Comparison of ENCODE assay signal across 10 cellular contexts in the genomic region with DNA sequence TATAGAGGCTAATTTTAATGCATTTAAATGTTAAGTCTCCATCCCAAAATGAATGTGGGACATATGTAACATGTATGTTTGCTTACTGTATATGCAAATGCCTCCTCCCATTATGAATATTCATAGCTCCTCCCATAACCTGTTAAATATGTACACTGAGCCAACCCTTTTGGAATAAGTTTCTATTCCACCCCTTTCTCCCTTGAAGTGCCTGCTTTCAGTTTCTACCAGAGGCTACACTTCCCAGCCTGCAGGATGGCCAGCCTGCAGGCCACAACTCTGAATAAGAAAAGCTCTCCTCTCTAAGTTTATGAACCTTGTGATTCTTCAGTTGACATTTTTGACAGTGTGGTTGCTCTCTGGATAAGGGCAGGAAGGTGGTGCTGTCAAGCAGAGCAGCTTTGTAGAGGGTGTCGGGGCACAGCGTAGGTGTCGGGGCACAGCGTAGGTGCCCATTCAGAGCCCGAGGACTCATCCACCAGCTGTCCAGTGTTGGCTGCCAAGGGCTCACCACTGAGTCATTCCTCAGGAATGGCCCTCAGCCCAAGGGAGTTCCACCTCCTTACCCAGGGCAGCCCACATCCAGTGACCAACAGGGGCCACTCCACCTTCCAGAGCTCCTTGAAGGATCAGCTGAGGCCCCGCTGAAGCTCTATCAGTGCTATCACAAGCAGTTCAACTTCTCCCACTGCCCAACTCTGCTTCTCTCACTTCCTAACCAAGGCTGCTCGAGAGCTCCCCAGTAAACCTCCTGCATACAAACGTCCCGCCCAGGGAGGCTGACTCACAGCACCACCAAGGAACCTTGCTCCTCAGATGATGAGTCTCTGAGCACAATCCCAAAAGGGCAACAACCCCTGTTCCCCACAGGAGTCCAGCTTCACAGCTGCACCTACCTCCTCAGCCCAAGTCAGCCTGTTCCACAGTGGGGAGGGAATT. TPM values are rescaled to one million over a fixed set of nuclear protein-coding genes. Genes with fewer than 3 reads are reported as not detected.
DNase-seq lines count a peak whose midpoint lies in the region; ATAC-seq and TF ChIP-seq lines count a peak whose summit lies in the region.
"Had no signal": no experiment of that assay in that cellular context is flagged by ENCODE, and none has a peak within 500 bp of the region (broad histone marks: within the 10 kb centered on the region; RNA-seq: fewer than 3 reads in every experiment).

No MANE protein-coding gene starts in this region.

- H3K27ac Mint-ChIP-seq in activated naive CD8-positive, alpha-beta T cell treated with anti-CD3 and anti-CD28 coated beads, Interleukin-2, amount 10 ng/mL, durations not matched to agents 7 days and 5 days = peak overlapping the region; percentile 17
- H3K27ac Mint-ChIP-seq in activated naive CD8-positive, alpha-beta T cell treated with anti-CD3 and anti-CD28 coated beads for 36 hours = no peak overlapping the region

- peaks cover 48% of the 10 kb centered on the region for H3K4me1 ChIP-seq in vagina

- intact Hi-C loops in vagina (cut with DNase I) = no loop called here

- POLR2A ChIA-PET in activated naive CD8-positive, alpha-beta T cell treated with anti-CD3 and anti-CD28 coated beads, Interleukin-2, amount 10 ng/mL, durations not matched to agents 7 days and 5 days (lab: Charles Lee) = no interaction called here

- no peak overlapping the region for H3K4me3 Mint-ChIP-seq in activated naive CD8-positive, alpha-beta T cell treated with anti-CD3 and anti-CD28 coated beads, Interleukin-2, amount 10 ng/mL, durations not matched to agents 7 days and 5 days
- no peak overlapping the region for H3K4me3 Mint-ChIP-seq in activated naive CD8-positive, alpha-beta T cell treated with anti-CD3 and anti-CD28 coated beads for 36 hours

- H3K9me3 Mint-ChIP-seq in activated naive CD8-positive, alpha-beta T cell treated with anti-CD3 and anti-CD28 coated beads, Interleukin-2, amount 10 ng/mL, durations not matched to agents 7 days and 5 days = no peaks in the 10 kb centered on the region
- H3K9me3 Mint-ChIP-seq in activated naive CD8-positive, alpha-beta T cell treated with anti-CD3 and anti-CD28 coated beads for 36 hours = no peaks in the 10 kb centered on the region

- no peaks in the 10 kb centered on the region for H3K27me3 ChIP-seq in vagina
- H3K27me3 ChIP-seq: BLaER1 had no signal

- H3K27me3 Mint-ChIP-seq in activated naive CD8-positive, alpha-beta T cell treated with anti-CD3 and anti-CD28 coated beads, Interleukin-2, amount 10 ng/mL, durations not matched to agents 7 days and 5 days = peaks cover 4% of the 10 kb centered on the region
- H3K27me3 Mint-ChIP-seq in activated naive CD8-positive, alpha-beta T cell treated with anti-CD3 and anti-CD28 coated beads for 36 hours = no peaks in the 10 kb centered on the region

- H3K9me3 ChIP-seq in vagina = no peaks in the 10 kb centered on the region
- H3K9me3 ChIP-seq: BLaER1 had no signal

- no peaks in the 10 kb centered on the region for H3K36me3 Mint-ChIP-seq in activated naive CD8-positive, alpha-beta T cell treated with anti-CD3 and anti-CD28 coated beads, Interleukin-2, amount 10 ng/mL, durations not matched to agents 7 days and 5 days
- no peaks in the 10 kb centered on the region for H3K36me3 Mint-ChIP-seq in activated naive CD8-positive, alpha-beta T cell treated with anti-CD3 and anti-CD28 coated beads for 36 hours

- peak overlapping the region; percentile 0 for H3K27ac ChIP-seq in vagina
- H3K27ac ChIP-seq: BLaER1 had no signal

- H3K4me3 ChIP-seq in astrocyte of the spinal cord (ENCODE audit: low read depth, low read length) = no peak overlapping the region
- H3K4me3 ChIP-seq in vagina = no peak overlapping the region
- H3K4me3 ChIP-seq: BLaER1 had no signal

- TF ChIP-seq POLR2A in vagina (IDR thresholded peaks at IDR 0.05) = no peak

- peaks cover 13% of the 10 kb centered on the region for H3K4me1 Mint-ChIP-seq in activated naive CD8-positive, alpha-beta T cell treated with anti-CD3 and anti-CD28 coated beads, Interleukin-2, amount 10 ng/mL, durations not matched to agents 7 days and 5 days
- H3K4me1 Mint-ChIP-seq in activated naive CD8-positive, alpha-beta T cell treated with anti-CD3 and anti-CD28 coated beads for 36 hours = peaks cover 8% of the 10 kb centered on the region

- ATAC-seq in activated naive CD8-positive, alpha-beta T cell treated with anti-CD3 and anti-CD28 coated beads, Interleukin-2, amount 10 ng/mL, durations not matched to agents 7 days and 5 days (ENCODE audit: low read depth) = no peak
- no peak for ATAC-seq in HG02759 (IDR thresholded peaks at IDR 0.05; ENCODE audit: unreplicated experiment)

- peak; percentile 24 for DNase-seq in activated naive CD8-positive, alpha-beta T cell treated with anti-CD3 and anti-CD28 coated beads, Interleukin-2, amount 10 ng/mL, durations not matched to agents 7 days and 5 days
- no peak for DNase-seq in activated naive CD8-positive, alpha-beta T cell treated with anti-CD3 and anti-CD28 coated beads for 36 hours
- DNase-seq in astrocyte of the spinal cord (ENCODE audit: low read depth, low spot score) (peak; percentile 91), kidney tubule cell (ENCODE audit: low spot score) (peak; percentile 98), vagina (ENCODE audit: extremely low spot score in 2 of 2) (no peak), NCI-H345 (lab: John Stamatoyannopoulos, UW) (no peak), activated gamma-delta T cell treated with Interleukin-2 at 50 U/mL for 16 hours (no peak)
- DNase-seq: posterior cingulate gyrus had no signal

- no peak for TF ChIP-seq CTCF in astrocyte of the spinal cord (IDR thresholded peaks at IDR 0.05; ENCODE audit: low read depth, low read length)
- TF ChIP-seq CTCF in vagina (IDR thresholded peaks at IDR 0.05) = no peak

- H3K36me3 ChIP-seq in vagina = no peaks in the 10 kb centered on the region
- H3K36me3 ChIP-seq: BLaER1 had no signal

- in situ Hi-C loops in astrocyte of the spinal cord (cut with HindIII; ENCODE audit: low sequenced_read_pairs) = no loop called here

RNA-seq across cellular contexts. Expression of gene VWF, which starts 31.4 kb away (rescaled TPM):
- under 1 TPM; 0.23 to 0.44 TPM for total RNA-seq in activated naive CD8-positive, alpha-beta T cell treated with anti-CD3 and anti-CD28 coated beads, Interleukin-2, amount 10 ng/mL, durations not matched to agents 7 days and 5 days
- total RNA-seq in activated naive CD8-positive, alpha-beta T cell treated with anti-CD3 and anti-CD28 coated beads for 36 hours = under 1 TPM; 0.24 to 0.25 TPM
- total RNA-seq in vagina = 334 TPM

Comparison
In these comparisons a context has a peak if more than half of its experiments do, and no peak if none do; other contexts are left out.
1. DNase-seq: peak in activated naive CD8-positive, alpha-beta T cell treated with anti-CD3 and anti-CD28 coated beads, Interleukin-2, amount 10 ng/mL, durations not matched to agents 7 days and 5 days (single experiment), astrocyte of the spinal cord (single experiment) and kidney tubule cell (single experiment); none in activated naive CD8-positive, alpha-beta T cell treated with anti-CD3 and anti-CD28 coated beads for 36 hours (single experiment), vagina (0 of 2), NCI-H345 (single experiment) and activated gamma-delta T cell treated with Interleukin-2 at 50 U/mL for 16 hours (single experiment).
2. RNA of gene VWF, which starts 31.4 kb away (total RNA-seq): 334 TPM in vagina (single experiment); 0.23 to 0.44 TPM in activated naive CD8-positive, alpha-beta T cell treated with anti-CD3 and anti-CD28 coated beads, Interleukin-2, amount 10 ng/mL, durations not matched to agents 7 days and 5 days and 0.24 to 0.25 TPM in activated naive CD8-positive, alpha-beta T cell treated with anti-CD3 and anti-CD28 coated beads for 36 hours; every median in the first group is over 100 times any median in the second.